ENCODE assay signal across 11 cellular contexts in genomic region chr22:35882226-35883027, GRCh38.
A peak's percentile ranks its signal among the peaks of the same experiment; 100 is the strongest.
DNase-seq lines count a peak whose midpoint lies in the region; ATAC-seq and TF ChIP-seq lines count a peak whose summit lies in the region.
"Had no signal": no experiment of that assay in that cellular context is flagged by ENCODE, and none has a peak within 500 bp of the region (broad histone marks: within the 10 kb centered on the region; RNA-seq: fewer than 3 reads in every experiment).

No MANE protein-coding gene starts in this region.

- no peaks in the 10 kb centered on the region for H3K9me3 ChIP-seq in suprapubic skin

- intact Hi-C loops in left colon (cut with DNase I, micrococcal nuclease): no loop called here

- H3K27ac ChIP-seq in VCaP: peak overlapping the region; percentile 72
- H3K27ac ChIP-seq in suprapubic skin: peak overlapping the region; percentile 32

- TF ChIP-seq CTCF in VCaP (conservative IDR thresholded peaks at IDR 0.05): no peak
- no peak for TF ChIP-seq CTCF in suprapubic skin (IDR thresholded peaks at IDR 0.05)

- no peak for TF ChIP-seq EP300 in suprapubic skin (IDR thresholded peaks at IDR 0.05)

- H3K27me3 ChIP-seq in suprapubic skin: no peaks in the 10 kb centered on the region

- H3K4me3 ChIP-seq in suprapubic skin: no peak overlapping the region

- H3K36me3 ChIP-seq in suprapubic skin: no peaks in the 10 kb centered on the region

- peak; percentile 42 for DNase-seq in M059J (ENCODE audit: low read depth)
- no peak for DNase-seq in left colon
- no peak for DNase-seq in suprapubic skin (ENCODE audit: low spot score in 2 of 2)
- no peak for DNase-seq in 8988T
- no peak for DNase-seq in stimulated activated naive CD4-positive, alpha-beta T cell treated with Interleukin-2 at 50 U/mL for 16 hours (lab: John Stamatoyannopoulos, UW)
- DNase-seq: activated T-cell treated with anti-CD3 and anti-CD28 coated beads, Interleukin-2, amount 50 U/mL, for 1 hour; central memory CD4-positive, alpha-beta T cell; KG1; NCI-H345 had no signal

- TF ChIP-seq POLR2A in suprapubic skin (IDR thresholded peaks at IDR 0.05): no peak

- 29% methylated on average over 5 of the region's 5 CpGs for WGBS in suprapubic skin

- ATAC-seq in left colon: peak; percentile 45
- ATAC-seq in GM21367 (IDR thresholded peaks at IDR 0.05; ENCODE audit: unreplicated experiment): no peak

- H3K4me1 ChIP-seq in suprapubic skin: peaks cover 20% of the 10 kb centered on the region
